ENCODE assay signal across 1 cellular context in the genomic region with DNA sequence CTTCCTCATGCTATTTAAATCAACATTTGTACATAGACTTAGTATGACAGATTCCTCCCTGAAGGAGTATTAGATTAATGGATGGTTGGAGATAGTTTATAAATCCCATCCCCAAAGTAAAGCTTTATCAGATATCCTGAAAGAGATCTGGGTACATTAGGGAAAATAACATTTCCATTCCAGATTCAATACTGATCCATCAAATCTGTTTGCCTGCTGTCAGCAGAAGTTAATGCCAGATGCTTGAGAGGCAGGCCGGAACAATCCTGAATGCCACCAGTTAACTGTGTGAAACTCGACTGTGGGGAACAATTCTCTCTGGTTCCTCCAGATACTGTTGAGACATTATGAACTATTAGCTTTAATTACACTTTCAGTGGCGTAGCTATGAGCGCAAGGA.
A peak's percentile ranks its signal among the peaks of the same experiment; 100 is the strongest.
TF ChIP-seq lines count a peak whose summit lies in the region.

No MANE protein-coding gene starts in this region.

TF ChIP-seq in SK-N-SH, 30 proteins besides CTCF, POLR2A, EP300 and RAD21 (continued from another document):
- TF ChIP-seq TEAD4 (IDR thresholded peaks at IDR 0.05; ENCODE audit: borderline replicate concordance, insufficient read depth) (peak; percentile 25; the same call in 1 of the 2 replicates), RXRA (IDR thresholded peaks at IDR 0.05; ENCODE audit: borderline replicate concordance, low read depth) (no peak), GABPA (IDR thresholded peaks at IDR 0.05; ENCODE audit: low read depth) (no peak), MXI1 (IDR thresholded peaks at IDR 0.05; ENCODE audit: low read depth, low read length) (peak; percentile 38; the same call in 1 of the 2 replicates), NFIC (IDR thresholded peaks at IDR 0.05; ENCODE audit: borderline replicate concordance) (no peak), FOXM1 (IDR thresholded peaks at IDR 0.05; ENCODE audit: low read depth) (no peak), MEF2A (IDR thresholded peaks at IDR 0.05; ENCODE audit: borderline replicate concordance, low read depth) (no peak), SMC3 (IDR thresholded peaks at IDR 0.05; ENCODE audit: low read depth, low read length) (no peak), RCOR1 (IDR thresholded peaks at IDR 0.05; ENCODE audit: low read length) (peak; percentile 89; the same call in 1 of the 2 replicates), FOSL2 (IDR thresholded peaks at IDR 0.05; ENCODE audit: borderline replicate concordance, low read depth) (no peak), GATA2 (CRISPR knock-in tag; IDR thresholded peaks at IDR 0.05) (peak; percentile 81), FOXJ3 (CRISPR knock-in tag; IDR thresholded peaks at IDR 0.05) (peak; percentile 77; the same call in 1 of the 2 replicates), ELF1 (IDR thresholded peaks at IDR 0.05) (no peak), CHD2 (IDR thresholded peaks at IDR 0.05; ENCODE audit: low read length, partially characterized antibody) (peak; percentile 50)
- TF ChIP-seq, protein P1, sequence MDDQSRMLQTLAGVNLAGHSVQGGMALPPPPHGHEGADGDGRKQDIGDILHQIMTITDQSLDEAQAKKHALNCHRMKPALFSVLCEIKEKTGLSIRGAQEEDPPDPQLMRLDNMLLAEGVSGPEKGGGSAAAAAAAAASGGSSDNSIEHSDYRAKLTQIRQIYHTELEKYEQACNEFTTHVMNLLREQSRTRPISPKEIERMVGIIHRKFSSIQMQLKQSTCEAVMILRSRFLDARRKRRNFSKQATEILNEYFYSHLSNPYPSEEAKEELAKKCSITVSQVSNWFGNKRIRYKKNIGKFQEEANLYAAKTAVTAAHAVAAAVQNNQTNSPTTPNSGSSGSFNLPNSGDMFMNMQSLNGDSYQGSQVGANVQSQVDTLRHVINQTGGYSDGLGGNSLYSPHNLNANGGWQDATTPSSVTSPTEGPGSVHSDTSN (IDR thresholded peaks at IDR 0.05), result peak; percentile 24; the same call in 1 of the 2 replicates
- TF ChIP-seq, protein P2, sequence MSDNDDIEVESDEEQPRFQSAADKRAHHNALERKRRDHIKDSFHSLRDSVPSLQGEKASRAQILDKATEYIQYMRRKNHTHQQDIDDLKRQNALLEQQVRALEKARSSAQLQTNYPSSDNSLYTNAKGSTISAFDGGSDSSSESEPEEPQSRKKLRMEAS (IDR thresholded peaks at IDR 0.05; ENCODE audit: low read depth), result no peak
TF ChIP-seq in SK-N-SH: peak in this region for 8.
